In genomic region chr6:2990932-2991506, GRCh38 we compare ENCODE assay signal across 1 cellular context.
TF ChIP-seq lines count a peak whose summit lies in the region.

No MANE protein-coding gene starts in this region.

TF ChIP-seq in GM12878, 131 proteins besides CTCF, POLR2A, EP300 and RAD21:
- TF ChIP-seq RFX5 (IDR thresholded peaks at IDR 0.05; ENCODE audit: low read depth, low read length): no peak
- TF ChIP-seq SP1 (IDR thresholded peaks at IDR 0.05; ENCODE audit: low read depth, low read length): no peak
- TF ChIP-seq RCOR1 (conservative IDR thresholded peaks at IDR 0.05; ENCODE audit: low read depth, low read length): no peak
- no peak for TF ChIP-seq EGR1 (IDR thresholded peaks at IDR 0.05; ENCODE audit: borderline replicate concordance in 1 of 2, low read depth in 2 of 2, low read length in 2 of 2)
- no peak for TF ChIP-seq HCFC1 (IDR thresholded peaks at IDR 0.05; ENCODE audit: low read length)
- no peak for TF ChIP-seq SREBF2 (IDR thresholded peaks at IDR 0.05; ENCODE audit: low read length)
- TF ChIP-seq YY1 (IDR thresholded peaks at IDR 0.05; ENCODE audit: low read depth, low read length): no peak
- no peak for TF ChIP-seq ZSCAN29 (IDR thresholded peaks at IDR 0.05)
- no peak for TF ChIP-seq ZBTB33 (IDR thresholded peaks at IDR 0.05)
- TF ChIP-seq ASH2L (IDR thresholded peaks at IDR 0.05; ENCODE audit: borderline replicate concordance, low read depth): no peak
- TF ChIP-seq, protein P1, sequence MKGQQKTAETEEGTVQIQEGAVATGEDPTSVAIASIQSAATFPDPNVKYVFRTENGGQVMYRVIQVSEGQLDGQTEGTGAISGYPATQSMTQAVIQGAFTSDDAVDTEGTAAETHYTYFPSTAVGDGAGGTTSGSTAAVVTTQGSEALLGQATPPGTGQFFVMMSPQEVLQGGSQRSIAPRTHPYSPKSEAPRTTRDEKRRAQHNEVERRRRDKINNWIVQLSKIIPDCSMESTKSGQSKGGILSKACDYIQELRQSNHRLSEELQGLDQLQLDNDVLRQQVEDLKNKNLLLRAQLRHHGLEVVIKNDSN (IDR thresholded peaks at IDR 0.05; ENCODE audit: borderline replicate concordance, extremely low read length, insufficient read depth, low read depth, low read length): no peak
- TF ChIP-seq PKNOX1 (IDR thresholded peaks at IDR 0.05): no peak
- TF ChIP-seq CHD1 (IDR thresholded peaks at IDR 0.05; ENCODE audit: low read depth, low read length): no peak
- no peak for TF ChIP-seq MXI1 (IDR thresholded peaks at IDR 0.05; ENCODE audit: low read depth, low read length)
- no peak for TF ChIP-seq FOXM1 (IDR thresholded peaks at IDR 0.05; ENCODE audit: low read depth, low read length)
- TF ChIP-seq BHLHE40 (IDR thresholded peaks at IDR 0.05; ENCODE audit: borderline replicate concordance in 1 of 2, low read depth in 2 of 2, low read length in 1 of 2): no peak
- TF ChIP-seq, protein P2, sequence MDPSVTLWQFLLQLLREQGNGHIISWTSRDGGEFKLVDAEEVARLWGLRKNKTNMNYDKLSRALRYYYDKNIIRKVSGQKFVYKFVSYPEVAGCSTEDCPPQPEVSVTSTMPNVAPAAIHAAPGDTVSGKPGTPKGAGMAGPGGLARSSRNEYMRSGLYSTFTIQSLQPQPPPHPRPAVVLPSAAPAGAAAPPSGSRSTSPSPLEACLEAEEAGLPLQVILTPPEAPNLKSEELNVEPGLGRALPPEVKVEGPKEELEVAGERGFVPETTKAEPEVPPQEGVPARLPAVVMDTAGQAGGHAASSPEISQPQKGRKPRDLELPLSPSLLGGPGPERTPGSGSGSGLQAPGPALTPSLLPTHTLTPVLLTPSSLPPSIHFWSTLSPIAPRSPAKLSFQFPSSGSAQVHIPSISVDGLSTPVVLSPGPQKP (IDR thresholded peaks at IDR 0.05; ENCODE audit: low read depth, low read length): no peak
- no peak for TF ChIP-seq ZNF207 (IDR thresholded peaks at IDR 0.05; ENCODE audit: borderline replicate concordance)
- no peak for TF ChIP-seq ZNF24 (IDR thresholded peaks at IDR 0.05)
